In the genomic region with DNA sequence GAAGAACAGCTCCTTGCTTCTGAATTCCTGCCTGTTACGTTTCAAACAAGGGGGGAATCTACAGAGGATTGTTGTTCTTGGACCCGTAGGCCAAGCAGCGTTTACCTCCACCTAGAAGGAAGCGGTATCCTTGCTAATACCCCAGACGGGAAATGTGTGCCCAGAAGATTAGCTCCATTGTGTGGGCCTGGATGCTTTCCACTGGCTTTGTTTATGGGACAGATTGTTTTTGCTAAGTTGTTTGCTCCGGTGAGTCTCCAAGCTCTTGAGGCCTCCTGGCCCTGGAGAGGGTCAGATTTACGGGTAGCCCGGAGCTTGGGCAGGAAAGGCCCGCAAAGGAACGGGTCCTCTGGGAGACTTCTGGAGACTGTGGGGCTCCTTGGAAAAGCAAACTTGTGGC, we compare ENCODE assay signal across 16 cellular contexts. TPM values are rescaled to one million over a fixed set of nuclear protein-coding genes. Genes with fewer than 3 reads are reported as not detected.
A peak's percentile ranks its signal among the peaks of the same experiment; 100 is the strongest.
DNase-seq lines count a peak whose midpoint lies in the region; ATAC-seq and TF ChIP-seq lines count a peak whose summit lies in the region.
"Had no signal": no experiment of that assay in that cellular context is flagged by ENCODE, and none has a peak within 500 bp of the region (broad histone marks: within the 10 kb centered on the region; RNA-seq: fewer than 3 reads in every experiment).

No MANE protein-coding gene starts in this region.

- no peak for TF ChIP-seq POLR2A in upper lobe of left lung (IDR thresholded peaks at IDR 0.05)

- peaks cover 0 to 18% (median 4%) of the 10 kb centered on the region in 4 donors for H3K4me1 ChIP-seq in upper lobe of left lung
- H3K4me1 ChIP-seq: foreskin keratinocyte, Peyer's patch had no signal

- intact Hi-C loops in dorsolateral prefrontal cortex (cut with DNase I) (no loop called here), left cardiac atrium (cut with DNase I) (no loop called here)

- H3K27ac ChIP-seq in dorsolateral prefrontal cortex (peak overlapping the region in 50 of 59 donors; percentile 3 to 90 (median 67)), upper lobe of left lung (peak overlapping the region; percentile 35 to 85 (median 68))
- H3K27ac ChIP-seq: foreskin keratinocyte had no signal

- H3K4me3 ChIP-seq in dorsolateral prefrontal cortex (no peak overlapping the region), upper lobe of left lung (no peak overlapping the region)
- H3K4me3 ChIP-seq: Peyer's patch had no signal

- H3K9me3 ChIP-seq in upper lobe of left lung = peaks cover 0 to 5% (median 2%) of the 10 kb centered on the region in 4 donors
- H3K9me3 ChIP-seq: Peyer's patch had no signal

- peak in 3 of 4 donors; percentile 41 to 86 (median 58) for TF ChIP-seq EP300 in upper lobe of left lung (IDR thresholded peaks at IDR 0.05)

- TF ChIP-seq CTCF in dorsolateral prefrontal cortex (IDR thresholded peaks at IDR 0.05 in 54 of 56, conservative IDR thresholded peaks at IDR 0.05 in 2 of 56; ENCODE audit: low read depth in 1 of 56, partially characterized antibody in 56 of 56) = no peak
- no peak for TF ChIP-seq CTCF in upper lobe of left lung (IDR thresholded peaks at IDR 0.05)

- 64 to 73% methylated on average over 10 of the region's 10 CpGs for WGBS in upper lobe of left lung, 2 donors

- DNase-seq in dorsolateral prefrontal cortex (no peak), left cardiac atrium (peak; percentile 63), pons (ENCODE audit: low spot score) (peak; percentile 4), upper lobe of left lung (no peak)
- no peak for DNase-seq in effector CD8-positive, alpha-beta T cell (lab: John Stamatoyannopoulos, UW)
- DNase-seq: activated CD4-positive, alpha-beta T cell treated with anti-CD3 and anti-CD28 coated beads for 36 hours; activated CD8-positive, alpha-beta memory T cell treated with anti-CD3 and anti-CD28 coated beads, Interleukin-2, amount 50 U/mL, for 4 hours; activated gamma-delta T cell treated with Interleukin-2 at 50 U/mL for 16 hours; foreskin keratinocyte; NCI-H1105 treated with DMSO at 0.1 percent for 48 hours; NCI-H2171; stimulated activated CD4-positive, alpha-beta T cell treated with anti-CD3 and anti-CD28 coated beads, Interleukin-15, amount 100 ng/mL, for 24 hours had no signal

- no peaks in the 10 kb centered on the region for H3K36me3 ChIP-seq in upper lobe of left lung
- H3K36me3 ChIP-seq: Peyer's patch had no signal

- H3K27me3 ChIP-seq in dorsolateral prefrontal cortex (no peaks in the 10 kb centered on the region), upper lobe of left lung (no peaks in the 10 kb centered on the region)
- H3K27me3 ChIP-seq: foreskin keratinocyte, Peyer's patch had no signal

- ATAC-seq in left cardiac atrium (peak; percentile 49 to 76), upper lobe of left lung (ENCODE audit: low FRiP score in 2 of 2) (peak in 1 of 2 donors; percentile 61), HG03097 (IDR thresholded peaks at IDR 0.05; ENCODE audit: low FRiP score, unreplicated experiment) (no peak), HG02973 (IDR thresholded peaks at IDR 0.05; ENCODE audit: unreplicated experiment) (no peak)
- ATAC-seq: activated CD4-positive, alpha-beta T cell treated with anti-CD3 and anti-CD28 coated beads for 36 hours; foreskin keratinocyte; stimulated activated memory B cell treated with anti-CD40 and anti-IgM and Interleukin-4, amounts not matched to agents 10 μg/mL and 1 μg/mL and 100 μg/mL, for 72 hours had no signal

RNA-seq across cellular contexts. Expression of a gene that starts 28.4 kb away (rescaled TPM):
- 100 to 1,000 TPM in 119 of 120 experiments, 10 to 100 TPM in 1; 76.4 to 314 (median 223) TPM for total RNA-seq in dorsolateral prefrontal cortex
- 10 to 100 TPM; 34.7 to 36.8 TPM for total RNA-seq in left cardiac atrium
- 100 to 1,000 TPM in 1 of 6 donors, 10 to 100 TPM in 5; 46.9 to 100 (median 66.7) TPM for total RNA-seq in upper lobe of left lung

Comparison
In these comparisons a context has a peak if more than half of its experiments do, and no peak if none do; other contexts are left out.
1. DNase-seq: peak in left cardiac atrium (single experiment) and pons (single experiment); none in dorsolateral prefrontal cortex (0 of 10), upper lobe of left lung (0 of 2) and effector CD8-positive, alpha-beta T cell (single experiment).
2. ATAC-seq: peak in left cardiac atrium (2 of 2); none in HG03097 (single experiment) and HG02973 (single experiment).